In the genomic region with DNA sequence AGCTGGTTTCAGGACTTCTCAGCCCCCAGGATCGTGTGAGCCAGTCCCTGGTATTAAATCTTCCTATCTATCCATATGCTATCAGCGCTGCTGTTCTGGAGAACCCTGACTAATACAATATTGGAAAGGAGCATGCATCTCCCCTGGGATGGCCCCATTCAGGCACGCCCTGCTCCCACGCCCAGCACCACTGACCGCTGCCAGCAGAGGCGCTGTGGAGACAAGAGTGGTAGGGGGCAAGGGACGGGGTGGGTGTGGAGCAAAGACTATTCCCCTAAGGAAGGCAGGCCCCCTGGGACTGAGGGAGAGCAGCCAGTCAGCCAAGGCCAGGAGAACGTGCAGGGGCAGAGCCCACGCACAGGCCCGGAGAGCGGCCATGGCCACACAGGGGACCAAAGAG, we compare ENCODE assay signal across 13 cellular contexts.
A peak's percentile ranks its signal among the peaks of the same experiment; 100 is the strongest.
DNase-seq lines count a peak whose midpoint lies in the region; FAIRE-seq and TF ChIP-seq lines count a peak whose summit lies in the region.
"Had no signal": no experiment of that assay in that cellular context is flagged by ENCODE, and none has a peak within 500 bp of the region (broad histone marks: within the 10 kb centered on the region; RNA-seq: fewer than 3 reads in every experiment).

No MANE protein-coding gene starts in this region.

- H4K20me1 ChIP-seq in astrocyte (ENCODE audit: insufficient read depth, low read length) = no peaks in the 10 kb centered on the region

- H3K27me3 ChIP-seq in BE2C (no peaks in the 10 kb centered on the region), astrocyte (ENCODE audit: insufficient read depth, low read length) (no peaks in the 10 kb centered on the region), kidney epithelial cell (ENCODE audit: control insufficient read depth, insufficient read depth, low read length) (no peaks in the 10 kb centered on the region), SJCRH30 (no peaks in the 10 kb centered on the region)
- H3K27me3 ChIP-seq: SJSA1 had no signal

- H3K9me3 Mint-ChIP-seq in astrocyte (ENCODE audit: unreplicated experiment) = no peaks in the 10 kb centered on the region
- H3K9me3 Mint-ChIP-seq: activated T-cell treated with anti-CD3 and anti-CD28 coated beads, Interleukin-2, amount 50 U/mL, for 72 hours had no signal

- H3K27ac ChIP-seq in astrocyte (ENCODE audit: low read depth, low read length) = peak overlapping the region; percentile 15
- H3K27ac ChIP-seq in SJCRH30 = no peak overlapping the region
- H3K27ac ChIP-seq: lower lobe of right lung, SJSA1 had no signal

- H3K27ac Mint-ChIP-seq in astrocyte (ENCODE audit: unreplicated experiment) = peak overlapping the region; percentile 92
- H3K27ac Mint-ChIP-seq: activated T-cell treated with anti-CD3 and anti-CD28 coated beads, Interleukin-2, amount 50 U/mL, for 72 hours had no signal

- peaks cover 36% of the 10 kb centered on the region for H3K4me1 Mint-ChIP-seq in astrocyte (ENCODE audit: low read depth, unreplicated experiment)

- DNase-seq in BE2C = peak; percentile 78
- no peak for DNase-seq in astrocyte (ENCODE audit: low read depth)
- DNase-seq in kidney epithelial cell (ENCODE audit: low read depth) = no peak
- DNase-seq in NOMO-1 (lab: John Stamatoyannopoulos, UW; ENCODE audit: unreplicated experiment in 2 of 2) = no peak
- DNase-seq in SJCRH30 = no peak
- DNase-seq in stimulated activated CD4-positive, alpha-beta T cell treated with anti-CD3 and anti-CD28 coated beads, Interleukin-2, amount 100 ng/mL, for 24 hours = no peak
- no peak for DNase-seq in GM12891 (ENCODE audit: insufficient read length, low spot score)
- DNase-seq: activated T-cell treated with anti-CD3 and anti-CD28 coated beads, Interleukin-2, amount 50 U/mL, for 72 hours; lower lobe of right lung; small intestine; stimulated activated naive CD8-positive, alpha-beta T cell treated with anti-CD3 and anti-CD28 coated beads, Interleukin-15, Interleukin-2, amounts not matched to agents 100 U/mL and 50 U/mL, for 24 hours had no signal

- H2AFZ ChIP-seq in astrocyte (ENCODE audit: low read depth, low read length) = no peak overlapping the region

- peaks cover 82% of the 10 kb centered on the region for H3K79me2 ChIP-seq in astrocyte (ENCODE audit: insufficient read depth, low read length)

- H3K36me3 Mint-ChIP-seq in astrocyte (ENCODE audit: low read depth, unreplicated experiment) = peaks cover 7% of the 10 kb centered on the region

- no peak overlapping the region for H3K9ac ChIP-seq in astrocyte (ENCODE audit: low read length)

- peak overlapping the region; percentile 27 for H3K4me3 Mint-ChIP-seq in astrocyte (ENCODE audit: unreplicated experiment)
- H3K4me3 Mint-ChIP-seq: activated T-cell treated with anti-CD3 and anti-CD28 coated beads, Interleukin-2, amount 50 U/mL, for 72 hours had no signal

- no peak for TF ChIP-seq POLR2A in GM12891 (IDR thresholded peaks at IDR 0.05; ENCODE audit: low read depth, low read length)

- H3K36me3 ChIP-seq in BE2C (no peaks in the 10 kb centered on the region; the same call in 1 of the 2 replicates), astrocyte (ENCODE audit: insufficient read depth, low read length) (no peaks in the 10 kb centered on the region), kidney epithelial cell (ENCODE audit: control insufficient read depth, insufficient read depth, low read length) (no peaks in the 10 kb centered on the region), SJCRH30 (no peaks in the 10 kb centered on the region; the same call in 1 of the 2 replicates)
- H3K36me3 ChIP-seq: lower lobe of right lung had no signal

- H3K9me3 ChIP-seq in BE2C = no peaks in the 10 kb centered on the region
- no peaks in the 10 kb centered on the region for H3K9me3 ChIP-seq in astrocyte (ENCODE audit: insufficient read depth, low read depth, low read length)
- H3K9me3 ChIP-seq in SJCRH30 (replicated peaks) = no peaks in the 10 kb centered on the region
- H3K9me3 ChIP-seq: lower lobe of right lung, SJSA1 had no signal

- H3K27me3 Mint-ChIP-seq in astrocyte (ENCODE audit: low read depth, unreplicated experiment) = no peaks in the 10 kb centered on the region

- peaks cover 93% of the 10 kb centered on the region for H3K4me1 ChIP-seq in BE2C
- peaks cover 41% of the 10 kb centered on the region for H3K4me1 ChIP-seq in astrocyte (ENCODE audit: insufficient read depth, low read length)
- peaks cover 45% of the 10 kb centered on the region for H3K4me1 ChIP-seq in SJCRH30

- no peak overlapping the region for H3K4me2 ChIP-seq in astrocyte (ENCODE audit: low read length)

- peak; percentile 56 for TF ChIP-seq CTCF in BE2C (IDR thresholded peaks at IDR 0.05; ENCODE audit: low read depth, low read length)
- TF ChIP-seq CTCF in GM12875 (IDR thresholded peaks at IDR 0.05; ENCODE audit: borderline replicate concordance, insufficient read depth, low read depth, low read length) = peak; percentile 29; the same call in 1 of the 2 replicates
- peak; percentile 7 for TF ChIP-seq CTCF in astrocyte (IDR thresholded peaks at IDR 0.05; ENCODE audit: insufficient read depth, low read depth, low read length)
- TF ChIP-seq CTCF in kidney epithelial cell (IDR thresholded peaks at IDR 0.05; ENCODE audit: insufficient read depth, low read length, poor library complexity, severe bottlenecking) = peak; percentile 33

- H3K4me3 ChIP-seq in BE2C (ENCODE audit: low read depth, low read length) (no peak overlapping the region), GM12875 (ENCODE audit: low read depth, low read length) (no peak overlapping the region), astrocyte (ENCODE audit: insufficient read depth, low read depth, low read length) (no peak overlapping the region), kidney epithelial cell (ENCODE audit: low read depth, low read length) (no peak overlapping the region), SJCRH30 (no peak overlapping the region)
- H3K4me3 ChIP-seq: lower lobe of right lung, SJSA1 had no signal

- FAIRE-seq in astrocyte (lab: Jason Lieb, UNC) (no peak), GM12891 (lab: Jason Lieb, UNC) (no peak)
- FAIRE-seq: small intestine had no signal

TF ChIP-seq in GM12891, 5 proteins besides CTCF, POLR2A, EP300 and RAD21:
- no peak for TF ChIP-seq PAX5 (IDR thresholded peaks at IDR 0.05; ENCODE audit: insufficient read depth, low read length, severe bottlenecking)
- TF ChIP-seq TAF1 (IDR thresholded peaks at IDR 0.05; ENCODE audit: low read depth, low read length) = no peak
- no peak for TF ChIP-seq SPI1 (IDR thresholded peaks at IDR 0.05; ENCODE audit: low read depth, low read length)
- no peak for TF ChIP-seq POLR2AphosphoS5 (IDR thresholded peaks at IDR 0.05; ENCODE audit: low read depth, low read length)
- TF ChIP-seq POU2F2 (IDR thresholded peaks at IDR 0.05; ENCODE audit: low read depth, low read length) = no peak
